In genomic region chr5:71475788-71476384, GRCh38 we compare ENCODE assay signal across 1 cellular context.
TF ChIP-seq lines count a peak whose summit lies in the region.

No MANE protein-coding gene starts in this region.

TF ChIP-seq in GM23338, 12 proteins besides CTCF, POLR2A, EP300 and RAD21 (continued from another document):
- TF ChIP-seq ZNF462 (CRISPR knock-in tag; IDR thresholded peaks at IDR 0.05) (no peak), STAT1 (IDR thresholded peaks at IDR 0.05; ENCODE audit: unreplicated experiment) (no peak), REST (IDR thresholded peaks at IDR 0.05; ENCODE audit: unreplicated experiment) (no peak)
TF ChIP-seq in GM23338: peak in this region for 0.
